ENCODE assay signal across 10 cellular contexts in the genomic region with DNA sequence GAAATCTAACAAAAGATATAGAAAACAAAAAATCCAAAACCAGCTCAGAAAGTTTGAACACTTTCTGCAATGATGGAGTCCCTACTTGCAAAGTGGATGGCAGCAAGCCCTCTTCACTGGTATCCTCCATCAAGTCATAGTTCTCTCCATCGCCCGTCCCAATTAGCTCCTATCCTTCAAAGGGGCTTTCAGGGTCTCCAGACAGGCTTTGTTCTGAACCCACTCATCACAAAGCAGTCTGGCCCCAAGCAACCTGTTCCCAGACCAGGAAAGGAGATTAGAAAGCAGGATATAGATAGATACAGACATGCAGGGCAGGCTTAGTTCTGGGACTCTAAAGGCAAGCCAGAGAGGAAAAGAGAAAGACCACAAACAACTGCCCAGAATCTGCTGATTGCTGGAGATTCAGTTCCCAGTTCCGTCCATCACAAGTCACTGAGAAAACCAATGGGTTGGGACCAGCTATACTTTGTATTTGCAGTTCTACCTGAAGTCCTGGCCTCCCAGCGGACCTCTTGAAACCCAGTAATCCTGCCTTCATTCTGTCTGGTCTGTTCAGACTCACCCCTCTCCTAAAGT. TPM values are rescaled to one million over a fixed set of nuclear protein-coding genes. Genes with fewer than 3 reads are reported as not detected.
DNase-seq lines count a peak whose midpoint lies in the region; ATAC-seq and TF ChIP-seq lines count a peak whose summit lies in the region.
"Had no signal": no experiment of that assay in that cellular context is flagged by ENCODE, and none has a peak within 500 bp of the region (broad histone marks: within the 10 kb centered on the region; RNA-seq: fewer than 3 reads in every experiment).

No MANE protein-coding gene starts in this region.

- CTCF ChIA-PET in activated naive CD4-positive, alpha-beta T cell treated with anti-CD3 and anti-CD28 coated beads for 36 hours (lab: Charles Lee), result interaction anchor here (0.9 kb wide), 1 partner anchor 15 kb away, joined by 3 read pairs; no protein-coding TSS in a partner anchor
- CTCF ChIA-PET in activated CD8-positive, alpha-beta T cell treated with anti-CD3 and anti-CD28 coated beads for 36 hours (lab: Charles Lee), result interaction anchor here (0.9 to 1.4 kb wide), 3 partner anchors 15 to 139 kb away, joined by 3 to 4 read pairs (median 3); a partner anchor contains a TSS

- no peak overlapping the region for H3K4me3 ChIP-seq in tibial artery

- no peaks in the 10 kb centered on the region for H3K36me3 ChIP-seq in tibial artery

- no peak for TF ChIP-seq CTCF in activated CD8-positive, alpha-beta T cell treated with anti-CD3 and anti-CD28 coated beads for 36 hours (IDR thresholded peaks at IDR 0.05)
- TF ChIP-seq CTCF in tibial artery (IDR thresholded peaks at IDR 0.05) (no peak), GM13976 (IDR thresholded peaks at IDR 0.05; ENCODE audit: borderline replicate concordance, control extremely low read depth, extremely low read depth, insufficient read depth, missing control alignments) (no peak)

- H3K9me3 Mint-ChIP-seq in activated naive CD4-positive, alpha-beta T cell treated with anti-CD3 and anti-CD28 coated beads for 36 hours, result no peaks in the 10 kb centered on the region
- no peaks in the 10 kb centered on the region for H3K9me3 Mint-ChIP-seq in activated CD8-positive, alpha-beta T cell treated with anti-CD3 and anti-CD28 coated beads for 36 hours
- H3K9me3 Mint-ChIP-seq in memory B cell, result no peaks in the 10 kb centered on the region

- H3K27ac Mint-ChIP-seq in activated naive CD4-positive, alpha-beta T cell treated with anti-CD3 and anti-CD28 coated beads for 36 hours, result peak overlapping the region; percentile 56
- H3K27ac Mint-ChIP-seq in activated CD8-positive, alpha-beta T cell treated with anti-CD3 and anti-CD28 coated beads for 36 hours, result peak overlapping the region; percentile 32
- peak overlapping the region; percentile 83 for H3K27ac Mint-ChIP-seq in memory B cell

- peaks cover 0 to 100% (median 92%) of the 10 kb centered on the region in 4 donors for H3K4me1 ChIP-seq in tibial artery

- no peaks in the 10 kb centered on the region for H3K9me3 ChIP-seq in tibial artery

- no peaks in the 10 kb centered on the region for H3K27me3 ChIP-seq in tibial artery

- peak overlapping the region; percentile 63 to 74 for H3K27ac ChIP-seq in tibial artery

- peaks cover 85% of the 10 kb centered on the region for H3K4me1 Mint-ChIP-seq in activated naive CD4-positive, alpha-beta T cell treated with anti-CD3 and anti-CD28 coated beads for 36 hours (ENCODE audit: low read depth)
- H3K4me1 Mint-ChIP-seq in activated CD8-positive, alpha-beta T cell treated with anti-CD3 and anti-CD28 coated beads for 36 hours (ENCODE audit: low read depth), result peaks cover 85% of the 10 kb centered on the region
- peaks cover 62% of the 10 kb centered on the region for H3K4me1 Mint-ChIP-seq in memory B cell

- intact Hi-C loops in activated naive CD4-positive, alpha-beta T cell treated with anti-CD3 and anti-CD28 coated beads for 36 hours (cut with micrococcal nuclease), result no loop called here
- intact Hi-C loops in activated CD8-positive, alpha-beta T cell treated with anti-CD3 and anti-CD28 coated beads for 36 hours (cut with micrococcal nuclease), result no loop called here
- intact Hi-C loops in tibial artery (cut with DNase I; ENCODE audit: low total_unique reads), result no loop called here

- no peaks in the 10 kb centered on the region for H3K27me3 Mint-ChIP-seq in activated naive CD4-positive, alpha-beta T cell treated with anti-CD3 and anti-CD28 coated beads for 36 hours (ENCODE audit: low read depth)
- no peaks in the 10 kb centered on the region for H3K27me3 Mint-ChIP-seq in activated CD8-positive, alpha-beta T cell treated with anti-CD3 and anti-CD28 coated beads for 36 hours
- no peaks in the 10 kb centered on the region for H3K27me3 Mint-ChIP-seq in memory B cell

- ATAC-seq in activated CD8-positive, alpha-beta T cell treated with anti-CD3 and anti-CD28 coated beads for 36 hours, result no peak
- peak; percentile 8 for ATAC-seq in memory B cell (ENCODE audit: low read depth)
- ATAC-seq: PC-3 had no signal

- H3K4me3 Mint-ChIP-seq in activated naive CD4-positive, alpha-beta T cell treated with anti-CD3 and anti-CD28 coated beads for 36 hours, result no peak overlapping the region
- H3K4me3 Mint-ChIP-seq in activated CD8-positive, alpha-beta T cell treated with anti-CD3 and anti-CD28 coated beads for 36 hours, result no peak overlapping the region
- H3K4me3 Mint-ChIP-seq in memory B cell, result no peak overlapping the region

- in situ Hi-C loops in GM13976 (cut with MboI; ENCODE audit: low sequenced_read_pairs, unreplicated experiment), result no loop called here

- no peaks in the 10 kb centered on the region for H3K36me3 Mint-ChIP-seq in activated naive CD4-positive, alpha-beta T cell treated with anti-CD3 and anti-CD28 coated beads for 36 hours (ENCODE audit: low read depth)
- H3K36me3 Mint-ChIP-seq in activated CD8-positive, alpha-beta T cell treated with anti-CD3 and anti-CD28 coated beads for 36 hours (ENCODE audit: low read depth), result peaks cover 1% of the 10 kb centered on the region
- peaks cover 3% of the 10 kb centered on the region for H3K36me3 Mint-ChIP-seq in memory B cell

- no peak for DNase-seq in activated naive CD4-positive, alpha-beta T cell treated with anti-CD3 and anti-CD28 coated beads for 36 hours
- no peak for DNase-seq in activated naive CD4-positive, alpha-beta T cell treated with anti-CD3 and anti-CD28 coated beads, Interleukin-2, amount 50 U/mL, for 16 hours
- DNase-seq in activated CD8-positive, alpha-beta T cell treated with anti-CD3 and anti-CD28 coated beads for 36 hours, result no peak
- DNase-seq in memory B cell (ENCODE audit: low spot score in 2 of 2), result no peak
- DNase-seq in tibial artery, result no peak
- no peak for DNase-seq in GM13976 (ENCODE audit: low spot score)
- DNase-seq in foreskin melanocyte, result no peak
- DNase-seq in NCI-H748 (lab: John Stamatoyannopoulos, UW; ENCODE audit: unreplicated experiment), result no peak
- DNase-seq: cortex of kidney had no signal

- POLR2A ChIA-PET in activated CD8-positive, alpha-beta T cell treated with anti-CD3 and anti-CD28 coated beads for 36 hours (lab: Charles Lee), result interaction anchor here (0.6 to 1.2 kb wide), 3 partner anchors 14 to 1182 kb away, joined by 3 read pairs; no protein-coding TSS in a partner anchor

RNA-seq across cellular contexts. Expression of a gene that starts 47.2 kb away (rescaled TPM):
- not detected for total RNA-seq in activated naive CD4-positive, alpha-beta T cell treated with anti-CD3 and anti-CD28 coated beads for 36 hours
- total RNA-seq in activated CD8-positive, alpha-beta T cell treated with anti-CD3 and anti-CD28 coated beads for 36 hours, result not detected
- total RNA-seq: PC-3 had no signal

RNA-seq across cellular contexts. Expression of a gene that starts 52.9 kb away (rescaled TPM):
- total RNA-seq in activated naive CD4-positive, alpha-beta T cell treated with anti-CD3 and anti-CD28 coated beads for 36 hours, result 100 to 1,000 TPM; 109 to 111 TPM
- total RNA-seq in activated CD8-positive, alpha-beta T cell treated with anti-CD3 and anti-CD28 coated beads for 36 hours, result 10 to 100 TPM; 94.3 to 99.6 TPM

Comparison
In these comparisons a context has a peak if more than half of its experiments do, and no peak if none do; other contexts are left out.
1. H3K27ac Mint-ChIP-seq: peak in every context shown above with its lines; median percentile 83 in memory B cell; 56 in activated naive CD4-positive, alpha-beta T cell treated with anti-CD3 and anti-CD28 coated beads for 36 hours; 32 in activated CD8-positive, alpha-beta T cell treated with anti-CD3 and anti-CD28 coated beads for 36 hours.